In genomic region chr3:40979962-40980361, GRCh38 we compare ENCODE assay signal across 19 cellular contexts.
DNase-seq lines count a peak whose midpoint lies in the region; ATAC-seq, FAIRE-seq and TF ChIP-seq lines count a peak whose summit lies in the region.
"Had no signal": no experiment of that assay in that cellular context is flagged by ENCODE, and none has a peak within 500 bp of the region (broad histone marks: within the 10 kb centered on the region; RNA-seq: fewer than 3 reads in every experiment).

No MANE protein-coding gene starts in this region.

- in situ Hi-C loops in GM12878 (cut with MboI) = no loop called here

- no TSS peak for BruUV-seq in GM12878 (replicated peaks; lab: Mats Ljungman, UMichigan)

- no peak overlapping the region for H3K4me3 ChIP-seq in BLaER1 treated with 17β-estradiol and CSF1 and Interleukin-3, amounts not matched to agents 10 nM and 100 nM
- H3K4me3 ChIP-seq in GM12878 = no peak overlapping the region
- H3K4me3 ChIP-seq in Karpas-422 (ENCODE audit: low read length) = no peak overlapping the region
- H3K4me3 ChIP-seq: GM23338 had no signal

- peaks cover 16 to 30% (median 25%) of the 10 kb centered on the region in 10 experiments for H3K4me1 ChIP-seq in BLaER1 treated with 17β-estradiol and CSF1 and Interleukin-3, amounts not matched to agents 10 nM and 100 nM
- H3K4me1 ChIP-seq in GM12878 (ENCODE audit: control insufficient read depth, insufficient read depth, low read length) (no peaks in the 10 kb centered on the region), Karpas-422 (ENCODE audit: low read length) (no peaks in the 10 kb centered on the region)

- FAIRE-seq in GM12878 (lab: Jason Lieb, UNC) = no peak
- FAIRE-seq: A204.1, H54, HTR-8/SVneo had no signal

- peaks cover 10% of the 10 kb centered on the region for H3K4me1 Mint-ChIP-seq in activated CD8-positive, alpha-beta T cell treated with anti-CD3 and anti-CD28 coated beads, Interleukin-2, amount 10 ng/mL, durations not matched to agents 7 days and 5 days (ENCODE audit: low read depth)
- H3K4me1 Mint-ChIP-seq: CD14-positive monocyte, GM23338 had no signal

- DNase-seq in SW480 (ENCODE audit: low spot score) (peak; percentile 35), GM12878 (ENCODE audit: low read depth, low spot score) (no peak), Karpas-422 (no peak)
- no peak for DNase-seq in activated CD8-positive, alpha-beta T cell treated with anti-CD3 and anti-CD28 coated beads, Interleukin-2, amount 10 ng/mL, durations not matched to agents 7 days and 5 days
- DNase-seq in activated T-cell treated with anti-CD3 and anti-CD28 coated beads, Interleukin-2, amount 50 U/mL, for 1 hour = no peak
- DNase-seq: ACHN; BE2C; CD4-positive, alpha-beta memory T cell; DMS153; DMS79; GDM1; HCEC 1CT; IMR-90 had no signal

- SMC1A ChIA-PET in GM12878 (lab: Charles Lee; ENCODE audit: uncharacterized antibody, unreplicated experiment) = no interaction called here

- ATAC-seq in GM12878 = peak; percentile 25; the same call in 2 of the 3 replicates
- no peak for ATAC-seq in activated CD8-positive, alpha-beta T cell treated with anti-CD3 and anti-CD28 coated beads, Interleukin-2, amount 10 ng/mL, durations not matched to agents 7 days and 5 days
- ATAC-seq: GM23338 had no signal

- H3K4me3 Mint-ChIP-seq in activated CD8-positive, alpha-beta T cell treated with anti-CD3 and anti-CD28 coated beads, Interleukin-2, amount 10 ng/mL, durations not matched to agents 7 days and 5 days = no peak overlapping the region
- H3K4me3 Mint-ChIP-seq: CD14-positive monocyte; CD4-positive, alpha-beta memory T cell; GM23338 had no signal

- no peak overlapping the region for H3K27ac Mint-ChIP-seq in activated CD8-positive, alpha-beta T cell treated with anti-CD3 and anti-CD28 coated beads, Interleukin-2, amount 10 ng/mL, durations not matched to agents 7 days and 5 days
- H3K27ac Mint-ChIP-seq: GM23338 had no signal

- no peaks in the 10 kb centered on the region for H3K9me3 ChIP-seq in BLaER1 treated with 17β-estradiol and CSF1 and Interleukin-3, amounts not matched to agents 10 nM and 100 nM (replicated peaks in 1 of 11)
- H3K9me3 ChIP-seq in GM12878 (replicated peaks; ENCODE audit: control insufficient read depth, insufficient read depth, low read length) (no peaks in the 10 kb centered on the region), Karpas-422 (ENCODE audit: low read length) (no peaks in the 10 kb centered on the region)
- H3K9me3 ChIP-seq: BE2C had no signal

- peak overlapping the region in 10 of 11 experiments; percentile 8 to 53 (median 31); a peak in 14 of 22 replicates for H3K4me2 ChIP-seq in BLaER1 treated with 17β-estradiol and CSF1 and Interleukin-3, amounts not matched to agents 10 nM and 100 nM
- H3K4me2 ChIP-seq in GM12878 (ENCODE audit: control insufficient read depth, insufficient read depth) = no peak overlapping the region
- no peak overlapping the region for H3K4me2 ChIP-seq in Karpas-422 (ENCODE audit: low read depth, low read length, poor library complexity, severe bottlenecking)
- H3K4me2 ChIP-seq: GM23338 had no signal

- H2AFZ ChIP-seq in GM12878 (ENCODE audit: control insufficient read depth, low read depth, low read length) (no peak overlapping the region), Karpas-422 (ENCODE audit: low read length) (no peak overlapping the region)
- H2AFZ ChIP-seq: GM23338 had no signal

- no peak for TF ChIP-seq CTCF in GM12878 (IDR thresholded peaks at IDR 0.05 in 2 of 3, conservative IDR thresholded peaks at IDR 0.05 in 1 of 3; ENCODE audit: control insufficient read depth in 2 of 3, extremely low read depth in 1 of 3, insufficient read depth in 1 of 3, low read depth in 3 of 3, low read length in 3 of 3)

- peaks cover 40% of the 10 kb centered on the region for H3K27me3 Mint-ChIP-seq in activated CD8-positive, alpha-beta T cell treated with anti-CD3 and anti-CD28 coated beads, Interleukin-2, amount 10 ng/mL, durations not matched to agents 7 days and 5 days (ENCODE audit: low read depth)

- no peak for TF ChIP-seq RAD21 in GM12878 (IDR thresholded peaks at IDR 0.05; ENCODE audit: insufficient read depth, low read depth, low read length)

- H3K27ac ChIP-seq in BLaER1 treated with 17β-estradiol and CSF1 and Interleukin-3, amounts not matched to agents 10 nM and 100 nM = no peak overlapping the region
- H3K27ac ChIP-seq in GM12878 (ENCODE audit: control insufficient read depth, insufficient read depth) (no peak overlapping the region), Karpas-422 (ENCODE audit: low read length) (no peak overlapping the region)

- intact Hi-C loops in GM12878 (cut with micrococcal nuclease; ENCODE audit: unreplicated experiment) = loop anchor here (10.0 kb wide), 2 partner anchors 655 to 795 kb away; no protein-coding TSS in a partner anchor

- H3K36me3 Mint-ChIP-seq in activated CD8-positive, alpha-beta T cell treated with anti-CD3 and anti-CD28 coated beads, Interleukin-2, amount 10 ng/mL, durations not matched to agents 7 days and 5 days (ENCODE audit: low read depth) = no peaks in the 10 kb centered on the region
- H3K36me3 Mint-ChIP-seq: CD14-positive monocyte; CD4-positive, alpha-beta memory T cell had no signal

- no peaks in the 10 kb centered on the region for H4K20me1 ChIP-seq in BLaER1 treated with 17β-estradiol and CSF1 and Interleukin-3, amounts not matched to agents 10 nM and 100 nM
- no peaks in the 10 kb centered on the region for H4K20me1 ChIP-seq in GM12878 (ENCODE audit: control insufficient read depth, insufficient read depth)
- no peaks in the 10 kb centered on the region for H4K20me1 ChIP-seq in Karpas-422 (ENCODE audit: insufficient read depth, low read depth, low read length)

- no peaks in the 10 kb centered on the region for H3K27me3 ChIP-seq in BLaER1 treated with 17β-estradiol and CSF1 and Interleukin-3, amounts not matched to agents 10 nM and 100 nM
- no peaks in the 10 kb centered on the region for H3K27me3 ChIP-seq in GM12878 (replicated peaks in 1 of 2; ENCODE audit: control insufficient read depth in 2 of 2, insufficient read depth in 2 of 2, low read length in 1 of 2)
- no peaks in the 10 kb centered on the region for H3K27me3 ChIP-seq in Karpas-422 (ENCODE audit: low read length)
- H3K27me3 ChIP-seq: BE2C had no signal

- CTCF ChIA-PET in GM12878 (lab: Yijun Ruan, JAX) = no interaction called here
- CTCF ChIA-PET in activated CD8-positive, alpha-beta T cell treated with anti-CD3 and anti-CD28 coated beads, Interleukin-2, amount 10 ng/mL, durations not matched to agents 7 days and 5 days (lab: Charles Lee) = interaction anchor here (0.9 kb wide), 1 partner anchor 395 kb away, joined by 3 read pairs; no protein-coding TSS in a partner anchor

- RAD21 ChIA-PET in GM12878 (lab: Charles Lee; ENCODE audit: unreplicated experiment) = interaction anchor here (1.2 kb wide), 1 partner anchor 8 kb away, joined by 4 read pairs; no protein-coding TSS in a partner anchor

- no peaks in the 10 kb centered on the region for H3K79me2 ChIP-seq in GM12878 (ENCODE audit: control insufficient read depth, insufficient read depth, low read length)
- H3K79me2 ChIP-seq in Karpas-422 (ENCODE audit: low read length) = no peaks in the 10 kb centered on the region

- no peaks in the 10 kb centered on the region for H3K9me2 ChIP-seq in Karpas-422 (replicated peaks; ENCODE audit: insufficient read depth, low read length)

- WGBS in GM12878 (ENCODE audit: insufficient coverage, insufficient replicate concordance, low lambda C conversion rate, missing lambda C conversion rate) = 26% methylated on average over 3 of the region's 3 CpGs

- no peaks in the 10 kb centered on the region for H3K36me3 ChIP-seq in BLaER1 treated with 17β-estradiol and CSF1 and Interleukin-3, amounts not matched to agents 10 nM and 100 nM
- H3K36me3 ChIP-seq in GM12878 (ENCODE audit: control insufficient read depth in 2 of 2, insufficient read depth in 2 of 2, low read length in 1 of 2) (no peaks in the 10 kb centered on the region), Karpas-422 (ENCODE audit: insufficient read depth, low read length) (no peaks in the 10 kb centered on the region)
- H3K36me3 ChIP-seq: BE2C had no signal

- POLR2A ChIA-PET in GM12878 (lab: Charles Lee) = no interaction called here
- POLR2A ChIA-PET in activated CD8-positive, alpha-beta T cell treated with anti-CD3 and anti-CD28 coated beads, Interleukin-2, amount 10 ng/mL, durations not matched to agents 7 days and 5 days (lab: Charles Lee) = no interaction called here

- TF ChIP-seq POLR2A in GM12878 (IDR thresholded peaks at IDR 0.05; ENCODE audit: low read depth, low read length) = no peak

- no peaks in the 10 kb centered on the region for H3K9me3 Mint-ChIP-seq in activated CD8-positive, alpha-beta T cell treated with anti-CD3 and anti-CD28 coated beads, Interleukin-2, amount 10 ng/mL, durations not matched to agents 7 days and 5 days (ENCODE audit: insufficient read depth)
- H3K9me3 Mint-ChIP-seq: CD4-positive, alpha-beta memory T cell; GM23338 had no signal

- no peak overlapping the region for H3K9ac ChIP-seq in BLaER1 treated with 17β-estradiol and CSF1 and Interleukin-3, amounts not matched to agents 10 nM and 100 nM
- no peak overlapping the region for H3K9ac ChIP-seq in GM12878 (ENCODE audit: control insufficient read depth, insufficient read depth, low read length)
- no peak overlapping the region for H3K9ac ChIP-seq in Karpas-422 (ENCODE audit: low read length)

- TF ChIP-seq EP300 in GM12878 (IDR thresholded peaks at IDR 0.05; ENCODE audit: borderline replicate concordance in 1 of 2, control insufficient read depth in 1 of 2, low read depth in 2 of 2, low read length in 2 of 2) = no peak

TF ChIP-seq in GM12878, 131 proteins besides CTCF, POLR2A, EP300 and RAD21 (continues in another document):
- no peak for TF ChIP-seq WRNIP1 (IDR thresholded peaks at IDR 0.05; ENCODE audit: borderline replicate concordance, low read depth, low read length)
- TF ChIP-seq TARDBP (IDR thresholded peaks at IDR 0.05; ENCODE audit: borderline replicate concordance) = no peak
- TF ChIP-seq SREBF1 (IDR thresholded peaks at IDR 0.05; ENCODE audit: low read length) = no peak
- TF ChIP-seq BCL3 (IDR thresholded peaks at IDR 0.05; ENCODE audit: borderline replicate concordance, insufficient read depth, low read depth, low read length, poor library complexity, severe bottlenecking) = no peak

Comparison
In these comparisons a context has a peak if more than half of its experiments do, and no peak if none do; other contexts are left out.
1. H3K4me2 ChIP-seq: peak in BLaER1 treated with 17β-estradiol and CSF1 and Interleukin-3, amounts not matched to agents 10 nM and 100 nM (10 of 11); none in GM12878 (single experiment) and Karpas-422 (single experiment).